In genomic region chr1:47779613-47780012, GRCh38 we compare ENCODE assay signal across 24 cellular contexts.
"Had no signal": no experiment of that assay in that cellular context is flagged by ENCODE, and none has a peak within 500 bp of the region (broad histone marks: within the 10 kb centered on the region; RNA-seq: fewer than 3 reads in every experiment).

No MANE protein-coding gene starts in this region.

- H3K27me3 Mint-ChIP-seq: stimulated activated naive CD8-positive, alpha-beta T cell treated with anti-CD3 and anti-CD28 coated beads, Interleukin-15, amount 100 ng/mL, for 72 hours had no signal

- H3K4me2 ChIP-seq: smooth muscle cell had no signal

- DNase-seq: cortex of kidney; effector memory CD8-positive, alpha-beta T cell; erythroblast; esophagus squamous epithelium; head of caudate nucleus; natural killer cell; nucleus accumbens; ovary; posterior cingulate gyrus; psoas muscle; stimulated activated CD4-positive, alpha-beta T cell treated with anti-CD3 and anti-CD28 coated beads, Interleukin-12 subunit alpha, Interleukin-12 subunit beta, amount 100 ng/mL, for 4 hours; stimulated activated CD4-positive, alpha-beta T cell treated with anti-CD3 and anti-CD28 coated beads, Interleukin-1b, Interleukin-23, amount 100 ng/mL, for 48 hours; stimulated activated CD4-positive, alpha-beta T cell treated with anti-CD3 and anti-CD28 coated beads, Interleukin-4, amount 100 ng/mL, for 1 hour; stimulated activated CD8-positive, alpha-beta memory T cell treated with anti-CD3 and anti-CD28 coated beads, Interleukin-4, amount 100 ng/mL, for 48 hours; stimulated activated naive CD4-positive, alpha-beta T cell; stimulated activated naive CD8-positive, alpha-beta T cell treated with anti-CD3 and anti-CD28 coated beads, Interleukin-15, amount 100 ng/mL, for 72 hours; transverse colon; upper lobe of right lung; uterus had no signal

- H3K4me1 Mint-ChIP-seq: memory B cell; natural killer cell; stimulated activated naive CD8-positive, alpha-beta T cell treated with anti-CD3 and anti-CD28 coated beads, Interleukin-15, amount 100 ng/mL, for 72 hours had no signal

- H3K27me3 ChIP-seq: ovary, suprapubic skin, transverse colon, upper lobe of right lung, uterus had no signal

- ATAC-seq: effector memory CD8-positive, alpha-beta T cell; natural killer cell; psoas muscle; sciatic nerve; stimulated activated naive CD8-positive, alpha-beta T cell treated with anti-CD3 and anti-CD28 coated beads, Interleukin-15, amount 100 ng/mL, for 72 hours; upper lobe of right lung had no signal

- H3K36me3 ChIP-seq: ovary, suprapubic skin, transverse colon, upper lobe of right lung, uterus had no signal

- H3K27ac ChIP-seq: esophagus squamous epithelium, ovary, psoas muscle, suprapubic skin, transverse colon, upper lobe of right lung, uterus had no signal

- H3K36me3 Mint-ChIP-seq: memory B cell, natural killer cell had no signal

- H3K4me3 ChIP-seq: esophagus squamous epithelium, lung, ovary, psoas muscle, smooth muscle cell, suprapubic skin, transverse colon, upper lobe of right lung, uterus had no signal

- H3K9me3 Mint-ChIP-seq: effector memory CD8-positive, alpha-beta T cell; memory B cell; natural killer cell; stimulated activated naive CD8-positive, alpha-beta T cell treated with anti-CD3 and anti-CD28 coated beads, Interleukin-15, amount 100 ng/mL, for 72 hours had no signal

- H3K27ac Mint-ChIP-seq: effector memory CD8-positive, alpha-beta T cell; memory B cell; natural killer cell; stimulated activated naive CD8-positive, alpha-beta T cell treated with anti-CD3 and anti-CD28 coated beads, Interleukin-15, amount 100 ng/mL, for 72 hours had no signal

- H3K4me3 Mint-ChIP-seq: effector memory CD8-positive, alpha-beta T cell; memory B cell; natural killer cell; stimulated activated naive CD8-positive, alpha-beta T cell treated with anti-CD3 and anti-CD28 coated beads, Interleukin-15, amount 100 ng/mL, for 72 hours had no signal

- H3K9me3 ChIP-seq: esophagus squamous epithelium, ovary, psoas muscle, suprapubic skin, transverse colon, upper lobe of right lung, uterus had no signal

- H3K4me1 ChIP-seq: psoas muscle, transverse colon, uterus had no signal
